ENCODE assay signal across 2 cellular contexts in the genomic region with DNA sequence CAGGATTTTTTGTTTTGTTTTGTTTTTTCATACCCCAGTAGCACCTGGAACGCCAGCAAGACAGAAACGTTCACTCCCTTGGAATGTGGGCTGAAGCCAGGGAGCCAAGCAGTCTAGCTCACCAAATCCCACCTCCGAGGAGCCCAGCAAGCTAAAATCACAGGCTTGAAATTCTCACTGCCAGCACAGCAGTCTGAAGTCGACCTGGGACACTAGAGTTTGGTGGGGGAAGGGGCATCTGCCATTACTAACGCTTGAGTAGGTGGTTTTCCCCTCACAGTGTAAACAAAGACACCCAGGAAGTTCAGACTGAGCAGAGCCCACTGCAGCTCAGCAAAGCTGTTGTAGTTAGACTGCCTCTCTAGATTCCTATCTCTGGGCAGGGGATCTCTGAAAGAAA.
TF ChIP-seq lines count a peak whose summit lies in the region.

No MANE protein-coding gene starts in this region.

TF ChIP-seq in SK-N-SH, 30 proteins besides CTCF, POLR2A, EP300 and RAD21 (continued from another document):
- TF ChIP-seq, protein P1, sequence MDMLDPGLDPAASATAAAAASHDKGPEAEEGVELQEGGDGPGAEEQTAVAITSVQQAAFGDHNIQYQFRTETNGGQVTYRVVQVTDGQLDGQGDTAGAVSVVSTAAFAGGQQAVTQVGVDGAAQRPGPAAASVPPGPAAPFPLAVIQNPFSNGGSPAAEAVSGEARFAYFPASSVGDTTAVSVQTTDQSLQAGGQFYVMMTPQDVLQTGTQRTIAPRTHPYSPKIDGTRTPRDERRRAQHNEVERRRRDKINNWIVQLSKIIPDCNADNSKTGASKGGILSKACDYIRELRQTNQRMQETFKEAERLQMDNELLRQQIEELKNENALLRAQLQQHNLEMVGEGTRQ (IDR thresholded peaks at IDR 0.05; ENCODE audit: borderline replicate concordance, low read depth, low read length): no peak
- TF ChIP-seq RXRA (IDR thresholded peaks at IDR 0.05; ENCODE audit: borderline replicate concordance, low read depth): no peak
- no peak for TF ChIP-seq MXI1 (IDR thresholded peaks at IDR 0.05; ENCODE audit: low read depth, low read length)
- TF ChIP-seq TEAD4 (IDR thresholded peaks at IDR 0.05; ENCODE audit: borderline replicate concordance, insufficient read depth): no peak
- no peak for TF ChIP-seq RCOR1 (IDR thresholded peaks at IDR 0.05; ENCODE audit: low read length)
- TF ChIP-seq, protein P2, sequence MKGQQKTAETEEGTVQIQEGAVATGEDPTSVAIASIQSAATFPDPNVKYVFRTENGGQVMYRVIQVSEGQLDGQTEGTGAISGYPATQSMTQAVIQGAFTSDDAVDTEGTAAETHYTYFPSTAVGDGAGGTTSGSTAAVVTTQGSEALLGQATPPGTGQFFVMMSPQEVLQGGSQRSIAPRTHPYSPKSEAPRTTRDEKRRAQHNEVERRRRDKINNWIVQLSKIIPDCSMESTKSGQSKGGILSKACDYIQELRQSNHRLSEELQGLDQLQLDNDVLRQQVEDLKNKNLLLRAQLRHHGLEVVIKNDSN (IDR thresholded peaks at IDR 0.05; ENCODE audit: borderline replicate concordance, low read depth): no peak
- TF ChIP-seq FOXJ3 (CRISPR knock-in tag; IDR thresholded peaks at IDR 0.05): no peak
- TF ChIP-seq FOSL2 (IDR thresholded peaks at IDR 0.05; ENCODE audit: borderline replicate concordance, low read depth): no peak
- TF ChIP-seq EZH2phosphoT487 (IDR thresholded peaks at IDR 0.05; ENCODE audit: borderline replicate concordance, low read depth): no peak
- no peak for TF ChIP-seq YY1 (IDR thresholded peaks at IDR 0.05; ENCODE audit: low read depth)
- TF ChIP-seq FOXM1 (IDR thresholded peaks at IDR 0.05; ENCODE audit: low read depth): no peak
- TF ChIP-seq SIN3A (IDR thresholded peaks at IDR 0.05; ENCODE audit: borderline replicate concordance, low read depth, low read length): no peak

TF ChIP-seq in H1, 55 proteins besides CTCF, POLR2A, EP300 and RAD21 (continued from another document):
- TF ChIP-seq, protein P3, sequence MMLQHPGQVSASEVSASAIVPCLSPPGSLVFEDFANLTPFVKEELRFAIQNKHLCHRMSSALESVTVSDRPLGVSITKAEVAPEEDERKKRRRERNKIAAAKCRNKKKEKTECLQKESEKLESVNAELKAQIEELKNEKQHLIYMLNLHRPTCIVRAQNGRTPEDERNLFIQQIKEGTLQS (IDR thresholded peaks at IDR 0.05; ENCODE audit: insufficient read depth, low read depth, low read length): no peak
- TF ChIP-seq CBX8 (IDR thresholded peaks at IDR 0.05; ENCODE audit: borderline replicate concordance, low read depth, low read length) (no peak), POU5F1 (IDR thresholded peaks at IDR 0.05; ENCODE audit: low read depth, low read length) (no peak), SAP30 (IDR thresholded peaks at IDR 0.05; ENCODE audit: insufficient read depth, insufficient replicate concordance, low read length) (no peak), RBBP5 (IDR thresholded peaks at IDR 0.05; ENCODE audit: borderline replicate concordance, low read depth, low read length) (no peak), NANOG (IDR thresholded peaks at IDR 0.05; ENCODE audit: insufficient read depth, low read depth, low read length, poor library complexity, severe bottlenecking) (no peak), GTF2F1 (IDR thresholded peaks at IDR 0.05; ENCODE audit: borderline replicate concordance, low read depth, low read length) (no peak), YY1 (IDR thresholded peaks at IDR 0.05; ENCODE audit: low read depth, low read length) (no peak), HDAC6 (IDR thresholded peaks at IDR 0.05; ENCODE audit: low read depth, low read length) (no peak), BCL11A (IDR thresholded peaks at IDR 0.05; ENCODE audit: low read depth in 2 of 2, low read length in 2 of 2) (no peak), FOSL1 (IDR thresholded peaks at IDR 0.05; ENCODE audit: insufficient read depth, low read depth, low read length) (no peak)
- TF ChIP-seq, protein P4, sequence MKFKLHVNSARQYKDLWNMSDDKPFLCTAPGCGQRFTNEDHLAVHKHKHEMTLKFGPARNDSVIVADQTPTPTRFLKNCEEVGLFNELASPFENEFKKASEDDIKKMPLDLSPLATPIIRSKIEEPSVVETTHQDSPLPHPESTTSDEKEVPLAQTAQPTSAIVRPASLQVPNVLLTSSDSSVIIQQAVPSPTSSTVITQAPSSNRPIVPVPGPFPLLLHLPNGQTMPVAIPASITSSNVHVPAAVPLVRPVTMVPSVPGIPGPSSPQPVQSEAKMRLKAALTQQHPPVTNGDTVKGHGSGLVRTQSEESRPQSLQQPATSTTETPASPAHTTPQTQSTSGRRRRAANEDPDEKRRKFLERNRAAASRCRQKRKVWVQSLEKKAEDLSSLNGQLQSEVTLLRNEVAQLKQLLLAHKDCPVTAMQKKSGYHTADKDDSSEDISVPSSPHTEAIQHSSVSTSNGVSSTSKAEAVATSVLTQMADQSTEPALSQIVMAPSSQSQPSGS (IDR thresholded peaks at IDR 0.05; ENCODE audit: low read length): no peak
- TF ChIP-seq, protein P1 (IDR thresholded peaks at IDR 0.05; ENCODE audit: low read length): no peak
- TF ChIP-seq, protein P5, sequence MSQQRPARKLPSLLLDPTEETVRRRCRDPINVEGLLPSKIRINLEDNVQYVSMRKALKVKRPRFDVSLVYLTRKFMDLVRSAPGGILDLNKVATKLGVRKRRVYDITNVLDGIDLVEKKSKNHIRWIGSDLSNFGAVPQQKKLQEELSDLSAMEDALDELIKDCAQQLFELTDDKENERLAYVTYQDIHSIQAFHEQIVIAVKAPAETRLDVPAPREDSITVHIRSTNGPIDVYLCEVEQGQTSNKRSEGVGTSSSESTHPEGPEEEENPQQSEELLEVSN (IDR thresholded peaks at IDR 0.05): no peak
